ENCODE assay signal across 9 cellular contexts in the genomic region with DNA sequence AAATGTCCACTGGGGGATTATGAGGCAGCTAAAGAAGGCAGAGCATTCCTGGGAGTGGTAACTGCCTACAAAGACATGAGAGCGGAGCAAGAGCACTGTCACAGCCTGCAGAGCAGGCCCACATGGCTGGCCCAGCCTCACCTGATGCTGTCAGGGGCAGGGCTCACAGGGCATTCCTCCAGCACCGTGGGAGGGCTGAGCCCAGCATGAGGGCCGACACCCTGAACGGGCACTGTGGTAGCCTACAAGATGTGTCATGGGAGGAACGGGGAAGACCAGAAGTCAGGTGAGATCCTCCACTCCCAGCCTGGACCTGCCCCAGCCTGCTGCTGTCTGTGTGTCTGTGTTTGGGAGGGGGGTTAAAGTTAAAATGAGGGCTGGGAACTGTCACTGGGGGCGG. TPM values are rescaled to one million over a fixed set of nuclear protein-coding genes. Genes with fewer than 3 reads are reported as not detected.
DNase-seq lines count a peak whose midpoint lies in the region; ATAC-seq and TF ChIP-seq lines count a peak whose summit lies in the region.
"Had no signal": no experiment of that assay in that cellular context is flagged by ENCODE, and none has a peak within 500 bp of the region (broad histone marks: within the 10 kb centered on the region; RNA-seq: fewer than 3 reads in every experiment).

No MANE protein-coding gene starts in this region.

- no peak overlapping the region for H3K4me3 ChIP-seq in esophagus squamous epithelium
- H3K4me3 ChIP-seq in trophoblast cell (ENCODE audit: low read depth, low read length): no peak overlapping the region

- H4K12ac ChIP-seq in trophoblast cell (ENCODE audit: low read depth, low read length): no peak overlapping the region

- no peaks in the 10 kb centered on the region for H3K27me3 ChIP-seq in esophagus squamous epithelium
- no peaks in the 10 kb centered on the region for H3K27me3 ChIP-seq in trophoblast cell (ENCODE audit: insufficient read depth, low read length)
- no peaks in the 10 kb centered on the region for H3K27me3 ChIP-seq in H9 (ENCODE audit: insufficient read depth, low read length)

- BruUV-seq in Calu3 (replicated peaks; lab: Mats Ljungman, UMichigan): no TSS peak

- H4K8ac ChIP-seq in trophoblast cell (ENCODE audit: low read depth, low read length) (no peak overlapping the region), H9 (replicated peaks; ENCODE audit: insufficient read length, low read depth, low read length) (no peak overlapping the region)

- H2BK5ac ChIP-seq in trophoblast cell (ENCODE audit: low read depth, low read length, poor library complexity) (no peak overlapping the region), H9 (ENCODE audit: insufficient read length, low read length) (no peak overlapping the region)

- peaks cover 2% of the 10 kb centered on the region for H4K20me1 ChIP-seq in H9 (ENCODE audit: control insufficient read depth, insufficient read depth, insufficient read length)

- H3K9ac ChIP-seq in trophoblast cell (ENCODE audit: low read length): no peak overlapping the region
- H3K9ac ChIP-seq in H9 (ENCODE audit: extremely low read depth, insufficient read length, low read length): no peak overlapping the region

- H3K36me3 ChIP-seq in esophagus squamous epithelium (peaks cover 0 to 17% (median 0%) of the 10 kb centered on the region in 3 donors), trophoblast cell (ENCODE audit: control insufficient read depth in 1 of 2, insufficient read depth in 2 of 2, low read length in 2 of 2) (peaks cover 6 to 8% of the 10 kb centered on the region in 2 experiments)

- H3K4me1 ChIP-seq in esophagus squamous epithelium (peaks cover 78 to 100% (median 90%) of the 10 kb centered on the region in 3 donors), trophoblast cell (ENCODE audit: control insufficient read depth in 1 of 2, insufficient read depth in 2 of 2, low read length in 2 of 2) (peaks cover 58 to 67% of the 10 kb centered on the region in 2 experiments), H9 (ENCODE audit: insufficient read depth, low read length) (peaks cover 5% of the 10 kb centered on the region; the same call in 1 of the 2 replicates)

- H3K4me1 Mint-ChIP-seq in Calu3 (ENCODE audit: low read depth, unreplicated experiment): peaks cover 78% of the 10 kb centered on the region
- H3K4me1 Mint-ChIP-seq in T-helper 17 cell: peaks cover 70% of the 10 kb centered on the region
- peaks cover 50 to 65% of the 10 kb centered on the region in 2 experiments for H3K4me1 Mint-ChIP-seq in H9

- no peak overlapping the region for H2BK15ac ChIP-seq in H9 (ENCODE audit: low read depth, low read length)

- intact Hi-C loops in Calu3 (cut with micrococcal nuclease; ENCODE audit: unreplicated experiment): no loop called here
- intact Hi-C loops in esophagus squamous epithelium (cut with DNase I): no loop called here

- H3K36me3 Mint-ChIP-seq in Calu3 (ENCODE audit: insufficient read depth, unreplicated experiment): peaks cover 59% of the 10 kb centered on the region
- H3K36me3 Mint-ChIP-seq in T-helper 17 cell (ENCODE audit: low read depth): peaks cover 4% of the 10 kb centered on the region
- peaks cover 6 to 23% (median 17%) of the 10 kb centered on the region in 3 experiments for H3K36me3 Mint-ChIP-seq in H9 (ENCODE audit: insufficient read depth in 1 of 3, low read depth in 3 of 3)

- H3K79me2 ChIP-seq in trophoblast cell (ENCODE audit: control insufficient read depth, insufficient read depth, low read length, poor library complexity) (peaks cover 13% of the 10 kb centered on the region), H9 (ENCODE audit: insufficient read depth, low read length) (peaks cover 25% of the 10 kb centered on the region; the same call in 1 of the 2 replicates)

- no peak for ATAC-seq in T-helper 17 cell
- no peak for ATAC-seq in HG03354 (IDR thresholded peaks at IDR 0.05; ENCODE audit: poor library complexity, severe bottlenecking, unreplicated experiment)

- H3K56ac ChIP-seq in H9 (ENCODE audit: insufficient read length, low read depth, low read length): no peak overlapping the region

- H3K9me3 ChIP-seq in T-helper 17 cell (ENCODE audit: control insufficient read depth, low read length, poor library complexity, severe bottlenecking) (no peaks in the 10 kb centered on the region), esophagus squamous epithelium (no peaks in the 10 kb centered on the region), trophoblast cell (ENCODE audit: insufficient read depth, low read depth, low read length) (peaks cover 1% of the 10 kb centered on the region), H9 (ENCODE audit: control insufficient read depth, low read depth, low read length) (no peaks in the 10 kb centered on the region)

- H3K27ac Mint-ChIP-seq in Calu3 (ENCODE audit: unreplicated experiment) (peak overlapping the region; percentile 97), T-helper 17 cell (peak overlapping the region; percentile 100), H9 (no peak overlapping the region)

- no peak overlapping the region for H2AK5ac ChIP-seq in trophoblast cell (ENCODE audit: low read length)
- H2AK5ac ChIP-seq in H9 (ENCODE audit: insufficient read length, low read length): no peak overlapping the region

- H3K23ac ChIP-seq in trophoblast cell (ENCODE audit: low read length) (no peak overlapping the region), H9 (ENCODE audit: insufficient read length, low read depth, low read length) (no peak overlapping the region)

- H3K4me2 ChIP-seq in trophoblast cell (ENCODE audit: low read length) (no peak overlapping the region), H9 (ENCODE audit: insufficient read depth, insufficient read length, low read length) (no peak overlapping the region)

- H2BK12ac ChIP-seq in trophoblast cell (ENCODE audit: low read length) (no peak overlapping the region), H9 (ENCODE audit: insufficient read length, low read depth, low read length) (no peak overlapping the region)

- no peak overlapping the region for H3K14ac ChIP-seq in trophoblast cell (ENCODE audit: low read length)
- H3K14ac ChIP-seq in H9 (ENCODE audit: insufficient read depth, low read length): no peak overlapping the region

- CTCF ChIA-PET in Calu3 (lab: Charles Lee): interaction anchor here (2.2 kb wide), 1 partner anchor 37 kb away, joined by 7 read pairs; no protein-coding TSS in a partner anchor

- no peak overlapping the region for H3T11ph ChIP-seq in H9 (ENCODE audit: low read length)

- H3K79me1 ChIP-seq in trophoblast cell (ENCODE audit: low read length) (peaks cover 4% of the 10 kb centered on the region), H9 (ENCODE audit: insufficient read depth, low read depth, low read length, poor library complexity, severe bottlenecking) (peaks cover 13% of the 10 kb centered on the region)

- H3K4ac ChIP-seq in trophoblast cell (ENCODE audit: low read depth, low read length) (peak overlapping the region; percentile 73), H9 (ENCODE audit: low read depth, low read length) (no peak overlapping the region)

- peak overlapping the region; percentile 3 for H3K18ac ChIP-seq in trophoblast cell (ENCODE audit: low read length)
- no peak overlapping the region for H3K18ac ChIP-seq in H9 (ENCODE audit: insufficient read length, low read depth, low read length)

- no peaks in the 10 kb centered on the region for H3K23me2 ChIP-seq in H9 (ENCODE audit: insufficient read length, low read depth, low read length, poor library complexity, severe bottlenecking)

- H2BK20ac ChIP-seq in H9 (ENCODE audit: low read depth, low read length, poor library complexity, severe bottlenecking): no peak overlapping the region

- H3K9me3 Mint-ChIP-seq in Calu3 (ENCODE audit: low read depth, unreplicated experiment): no peaks in the 10 kb centered on the region
- H3K9me3 Mint-ChIP-seq in H9: no peaks in the 10 kb centered on the region; a peak in 1 of 5 replicates

- no peaks in the 10 kb centered on the region for H3K27me3 Mint-ChIP-seq in Calu3 (ENCODE audit: unreplicated experiment)
- H3K27me3 Mint-ChIP-seq in T-helper 17 cell: no peaks in the 10 kb centered on the region
- no peaks in the 10 kb centered on the region for H3K27me3 Mint-ChIP-seq in H9 (ENCODE audit: low read depth)

- peak in 1 of 4 donors; percentile 12 for TF ChIP-seq POLR2A in esophagus squamous epithelium (IDR thresholded peaks at IDR 0.05)

- no peak overlapping the region for H4K91ac ChIP-seq in trophoblast cell (ENCODE audit: low read depth, low read length)
- no peak overlapping the region for H4K91ac ChIP-seq in H9 (ENCODE audit: insufficient read length, low read depth, low read length)

- H2BK120ac ChIP-seq in trophoblast cell (ENCODE audit: insufficient read depth, low read length, poor library complexity) (no peak overlapping the region), H9 (ENCODE audit: low read depth, low read length, poor library complexity, severe bottlenecking) (no peak overlapping the region)

- H3K4me3 Mint-ChIP-seq in Calu3 (ENCODE audit: low read depth, unreplicated experiment) (peak overlapping the region; percentile 31), T-helper 17 cell (peak overlapping the region; percentile 91), H9 (no peak overlapping the region; a peak in 1 of 5 replicates)

- peak overlapping the region; percentile 12 for H2AFZ ChIP-seq in trophoblast cell (ENCODE audit: insufficient read depth, low read length, poor library complexity)
- no peak overlapping the region for H2AFZ ChIP-seq in H9 (ENCODE audit: low read length)

- DNase-seq in Calu3 (peak; percentile 44), T-helper 17 cell (no peak), esophagus squamous epithelium (lab: John Stamatoyannopoulos, UW) (no peak), trophoblast cell (peak; percentile 93 to 96), NCI-H2081 (lab: John Stamatoyannopoulos, UW) (no peak), H9 (no peak), pons (ENCODE audit: low spot score) (no peak)
- DNase-seq: NCI-H187 treated with DMSO at 0.1 percent for 48 hours had no signal

- 41 to 42% methylated on average over 5 of the region's 6 CpGs for whole genome bisulfite sequencing in esophagus squamous epithelium, 2 donors
- WGBS in trophoblast cell (ENCODE audit: extremely low coverage, insufficient coverage, insufficient read length): no CpG with 5 or more reads among the region's 6 CpGs
- no CpG with 5 or more reads among the region's 6 CpGs for WGBS in H9 (ENCODE audit: extremely low coverage, insufficient read length, low lambda C conversion rate)

- TF ChIP-seq CTCF in Calu3 (IDR thresholded peaks at IDR 0.05; ENCODE audit: unreplicated experiment) (no peak), esophagus squamous epithelium (IDR thresholded peaks at IDR 0.05) (peak in 1 of 6 experiments; percentile 38), H9 (conservative IDR thresholded peaks at IDR 0.05) (no peak)

- no peak overlapping the region for H4K5ac ChIP-seq in H9 (ENCODE audit: insufficient read length, low read depth, low read length)

- H3K27ac ChIP-seq in esophagus squamous epithelium (peak overlapping the region; percentile 88 to 96 (median 93)), trophoblast cell (ENCODE audit: low read depth, low read length) (no peak overlapping the region), H9 (ENCODE audit: insufficient read length, low read depth, low read length) (no peak overlapping the region)

RNA-seq across cellular contexts. Expression of a gene that starts 30.1 kb away (rescaled TPM):
- total RNA-seq in Calu3 (2022): 47.3 and 47.5 TPM in 2 replicates
- total RNA-seq in T-helper 17 cell: 10 to 100 TPM; 67.6 to 75.8 TPM
- total RNA-seq in esophagus squamous epithelium: 10 to 100 TPM; 55.5 to 87.5 (median 67.5) TPM
- 47.9 and 48.1 TPM in 2 replicates for polyA plus RNA-seq in trophoblast cell (2013)
- 49.1 and 54.0 TPM in 2 replicates for total RNA-seq in H9 (2021)

RNA-seq across cellular contexts. Expression of a gene that starts 33.0 kb away (rescaled TPM):
- total RNA-seq in Calu3 (2022) (115 and 143 TPM in 2 replicates), T-helper 17 cell (100 to 1,000 TPM; 285 to 303 TPM), esophagus squamous epithelium (100 to 1,000 TPM; 128 to 297 (median 185) TPM), H9 (2021) (50.4 and 52.1 TPM in 2 replicates)
- 18.1 and 18.9 TPM in 2 replicates for polyA plus RNA-seq in trophoblast cell (2013)

Comparison
In these comparisons a context has a peak if more than half of its experiments do, and no peak if none do; other contexts are left out.
1. DNase-seq: peak in Calu3 (single experiment) and trophoblast cell (2 of 2); none in T-helper 17 cell (0 of 3), esophagus squamous epithelium (single experiment), NCI-H2081 (0 of 2), H9 (single experiment) and pons (single experiment).
2. H3K27ac Mint-ChIP-seq: peak in Calu3 (single experiment) and T-helper 17 cell (single experiment); none in H9 (0 of 3).
3. H3K4me3 Mint-ChIP-seq: peak in Calu3 (single experiment) and T-helper 17 cell (single experiment); none in H9 (0 of 2).
4. H3K27ac ChIP-seq: peak in esophagus squamous epithelium (4 of 4); none in trophoblast cell (single experiment) and H9 (single experiment).